Comparison of ENCODE assay signal across 1 cellular context in the genomic region with DNA sequence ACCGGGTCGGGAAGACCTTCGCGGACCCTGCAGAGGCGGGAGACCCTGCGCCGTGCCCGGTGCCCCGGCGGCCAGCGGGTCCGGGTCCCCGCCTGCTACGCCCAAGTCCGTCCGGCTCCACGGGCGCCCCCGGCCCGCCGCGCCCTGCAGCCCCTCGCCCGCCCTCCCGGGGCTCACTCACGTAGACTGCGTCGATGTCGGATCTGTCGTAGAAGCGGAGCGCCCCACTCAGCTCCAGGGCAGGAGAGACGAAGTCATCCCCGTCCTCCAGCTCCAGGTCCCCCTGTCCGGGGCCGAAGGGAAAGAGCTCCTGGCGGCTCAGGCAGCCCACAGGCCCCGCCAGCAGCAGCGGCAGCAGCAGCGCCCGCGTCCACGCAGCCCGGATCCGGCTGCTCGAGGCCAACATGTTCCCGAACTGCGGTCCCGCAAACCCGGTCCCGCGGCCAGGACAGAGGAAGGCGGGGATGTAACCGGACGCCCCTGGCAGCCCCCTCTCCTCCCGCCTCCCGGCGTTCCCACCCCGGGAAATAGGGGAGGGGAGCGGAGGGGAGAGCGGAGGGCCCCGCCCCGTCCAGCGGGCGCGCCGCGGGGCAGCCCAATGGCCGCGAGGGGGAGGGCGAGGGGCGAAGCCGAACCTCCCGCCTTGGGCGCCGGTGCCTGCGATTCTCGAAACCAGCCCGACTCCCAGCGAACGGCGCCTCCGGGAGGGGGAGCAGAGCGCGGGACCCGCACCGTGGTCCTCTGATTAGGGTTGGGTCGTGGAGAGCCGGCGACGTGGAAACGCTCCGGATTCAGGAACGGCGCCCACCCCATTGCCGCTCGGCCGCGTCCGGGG.
TF ChIP-seq lines count a peak whose summit lies in the region.

A gene with protein sequence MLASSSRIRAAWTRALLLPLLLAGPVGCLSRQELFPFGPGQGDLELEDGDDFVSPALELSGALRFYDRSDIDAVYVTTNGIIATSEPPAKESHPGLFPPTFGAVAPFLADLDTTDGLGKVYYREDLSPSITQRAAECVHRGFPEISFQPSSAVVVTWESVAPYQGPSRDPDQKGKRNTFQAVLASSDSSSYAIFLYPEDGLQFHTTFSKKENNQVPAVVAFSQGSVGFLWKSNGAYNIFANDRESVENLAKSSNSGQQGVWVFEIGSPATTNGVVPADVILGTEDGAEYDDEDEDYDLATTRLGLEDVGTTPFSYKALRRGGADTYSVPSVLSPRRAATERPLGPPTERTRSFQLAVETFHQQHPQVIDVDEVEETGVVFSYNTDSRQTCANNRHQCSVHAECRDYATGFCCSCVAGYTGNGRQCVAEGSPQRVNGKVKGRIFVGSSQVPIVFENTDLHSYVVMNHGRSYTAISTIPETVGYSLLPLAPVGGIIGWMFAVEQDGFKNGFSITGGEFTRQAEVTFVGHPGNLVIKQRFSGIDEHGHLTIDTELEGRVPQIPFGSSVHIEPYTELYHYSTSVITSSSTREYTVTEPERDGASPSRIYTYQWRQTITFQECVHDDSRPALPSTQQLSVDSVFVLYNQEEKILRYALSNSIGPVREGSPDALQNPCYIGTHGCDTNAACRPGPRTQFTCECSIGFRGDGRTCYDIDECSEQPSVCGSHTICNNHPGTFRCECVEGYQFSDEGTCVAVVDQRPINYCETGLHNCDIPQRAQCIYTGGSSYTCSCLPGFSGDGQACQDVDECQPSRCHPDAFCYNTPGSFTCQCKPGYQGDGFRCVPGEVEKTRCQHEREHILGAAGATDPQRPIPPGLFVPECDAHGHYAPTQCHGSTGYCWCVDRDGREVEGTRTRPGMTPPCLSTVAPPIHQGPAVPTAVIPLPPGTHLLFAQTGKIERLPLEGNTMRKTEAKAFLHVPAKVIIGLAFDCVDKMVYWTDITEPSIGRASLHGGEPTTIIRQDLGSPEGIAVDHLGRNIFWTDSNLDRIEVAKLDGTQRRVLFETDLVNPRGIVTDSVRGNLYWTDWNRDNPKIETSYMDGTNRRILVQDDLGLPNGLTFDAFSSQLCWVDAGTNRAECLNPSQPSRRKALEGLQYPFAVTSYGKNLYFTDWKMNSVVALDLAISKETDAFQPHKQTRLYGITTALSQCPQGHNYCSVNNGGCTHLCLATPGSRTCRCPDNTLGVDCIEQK (minus strand): TSS at position 417 of the 835 bp plus-strand sequence. CDS start 11 bp downstream, at position 406.

TF ChIP-seq in GM12878, 131 proteins besides CTCF, POLR2A, EP300 and RAD21 (continued from another document and continues in another):
- no peak for TF ChIP-seq ZBTB11 (CRISPR knock-in tag; IDR thresholded peaks at IDR 0.05)
- TF ChIP-seq CEBPZ (IDR thresholded peaks at IDR 0.05; ENCODE audit: low read depth, low read length): no peak
- TF ChIP-seq ZNF207 (IDR thresholded peaks at IDR 0.05; ENCODE audit: borderline replicate concordance): no peak
- TF ChIP-seq SUZ12 (IDR thresholded peaks at IDR 0.05; ENCODE audit: unreplicated experiment): no peak
- no peak for TF ChIP-seq IRF4 (IDR thresholded peaks at IDR 0.05; ENCODE audit: low read depth, low read length)
- TF ChIP-seq, protein P1, sequence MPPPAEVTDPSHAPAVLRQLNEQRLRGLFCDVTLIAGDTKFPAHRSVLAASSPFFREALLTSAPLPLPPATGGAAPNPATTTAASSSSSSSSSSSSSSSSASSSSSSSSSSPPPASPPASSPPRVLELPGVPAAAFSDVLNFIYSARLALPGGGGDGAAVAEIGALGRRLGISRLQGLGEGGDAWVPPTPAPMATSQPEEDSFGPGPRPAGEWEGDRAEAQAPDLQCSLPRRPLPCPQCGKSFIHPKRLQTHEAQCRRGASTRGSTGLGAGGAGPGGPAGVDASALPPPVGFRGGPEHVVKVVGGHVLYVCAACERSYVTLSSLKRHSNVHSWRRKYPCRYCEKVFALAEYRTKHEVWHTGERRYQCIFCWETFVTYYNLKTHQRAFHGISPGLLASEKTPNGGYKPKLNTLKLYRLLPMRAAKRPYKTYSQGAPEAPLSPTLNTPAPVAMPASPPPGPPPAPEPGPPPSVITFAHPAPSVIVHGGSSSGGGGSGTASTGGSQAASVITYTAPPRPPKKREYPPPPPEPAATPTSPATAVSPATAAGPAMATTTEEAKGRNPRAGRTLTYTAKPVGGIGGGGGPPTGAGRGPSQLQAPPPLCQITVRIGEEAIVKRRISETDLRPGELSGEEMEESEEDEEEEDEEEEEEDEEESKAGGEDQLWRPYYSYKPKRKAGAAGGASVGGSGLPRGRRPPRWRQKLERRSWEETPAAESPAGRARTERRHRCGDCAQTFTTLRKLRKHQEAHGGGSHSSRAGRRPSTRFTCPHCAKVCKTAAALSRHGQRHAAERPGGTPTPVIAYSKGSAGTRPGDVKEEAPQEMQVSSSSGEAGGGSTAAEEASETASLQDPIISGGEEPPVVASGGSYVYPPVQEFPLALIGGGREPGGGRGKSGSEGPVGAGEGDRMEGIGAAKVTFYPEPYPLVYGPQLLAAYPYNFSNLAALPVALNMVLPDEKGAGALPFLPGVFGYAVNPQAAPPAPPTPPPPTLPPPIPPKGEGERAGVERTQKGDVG (CRISPR knock-in tag; IDR thresholded peaks at IDR 0.05): no peak
- TF ChIP-seq ZBTB33 (IDR thresholded peaks at IDR 0.05): no peak
- TF ChIP-seq CBX5 (IDR thresholded peaks at IDR 0.05; ENCODE audit: low read depth): no peak
- no peak for TF ChIP-seq MEF2A (IDR thresholded peaks at IDR 0.05; ENCODE audit: insufficient read depth, low read depth, low read length)
- TF ChIP-seq, protein P2, sequence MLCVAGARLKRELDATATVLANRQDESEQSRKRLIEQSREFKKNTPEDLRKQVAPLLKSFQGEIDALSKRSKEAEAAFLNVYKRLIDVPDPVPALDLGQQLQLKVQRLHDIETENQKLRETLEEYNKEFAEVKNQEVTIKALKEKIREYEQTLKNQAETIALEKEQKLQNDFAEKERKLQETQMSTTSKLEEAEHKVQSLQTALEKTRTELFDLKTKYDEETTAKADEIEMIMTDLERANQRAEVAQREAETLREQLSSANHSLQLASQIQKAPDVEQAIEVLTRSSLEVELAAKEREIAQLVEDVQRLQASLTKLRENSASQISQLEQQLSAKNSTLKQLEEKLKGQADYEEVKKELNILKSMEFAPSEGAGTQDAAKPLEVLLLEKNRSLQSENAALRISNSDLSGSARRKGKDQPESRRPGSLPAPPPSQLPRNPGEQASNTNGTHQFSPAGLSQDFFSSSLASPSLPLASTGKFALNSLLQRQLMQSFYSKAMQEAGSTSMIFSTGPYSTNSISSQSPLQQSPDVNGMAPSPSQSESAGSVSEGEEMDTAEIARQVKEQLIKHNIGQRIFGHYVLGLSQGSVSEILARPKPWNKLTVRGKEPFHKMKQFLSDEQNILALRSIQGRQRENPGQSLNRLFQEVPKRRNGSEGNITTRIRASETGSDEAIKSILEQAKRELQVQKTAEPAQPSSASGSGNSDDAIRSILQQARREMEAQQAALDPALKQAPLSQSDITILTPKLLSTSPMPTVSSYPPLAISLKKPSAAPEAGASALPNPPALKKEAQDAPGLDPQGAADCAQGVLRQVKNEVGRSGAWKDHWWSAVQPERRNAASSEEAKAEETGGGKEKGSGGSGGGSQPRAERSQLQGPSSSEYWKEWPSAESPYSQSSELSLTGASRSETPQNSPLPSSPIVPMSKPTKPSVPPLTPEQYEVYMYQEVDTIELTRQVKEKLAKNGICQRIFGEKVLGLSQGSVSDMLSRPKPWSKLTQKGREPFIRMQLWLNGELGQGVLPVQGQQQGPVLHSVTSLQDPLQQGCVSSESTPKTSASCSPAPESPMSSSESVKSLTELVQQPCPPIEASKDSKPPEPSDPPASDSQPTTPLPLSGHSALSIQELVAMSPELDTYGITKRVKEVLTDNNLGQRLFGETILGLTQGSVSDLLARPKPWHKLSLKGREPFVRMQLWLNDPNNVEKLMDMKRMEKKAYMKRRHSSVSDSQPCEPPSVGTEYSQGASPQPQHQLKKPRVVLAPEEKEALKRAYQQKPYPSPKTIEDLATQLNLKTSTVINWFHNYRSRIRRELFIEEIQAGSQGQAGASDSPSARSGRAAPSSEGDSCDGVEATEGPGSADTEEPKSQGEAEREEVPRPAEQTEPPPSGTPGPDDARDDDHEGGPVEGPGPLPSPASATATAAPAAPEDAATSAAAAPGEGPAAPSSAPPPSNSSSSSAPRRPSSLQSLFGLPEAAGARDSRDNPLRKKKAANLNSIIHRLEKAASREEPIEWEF (IDR thresholded peaks at IDR 0.05; ENCODE audit: insufficient replicate concordance, low read depth, low read length): no peak
- no peak for TF ChIP-seq CEBPB (IDR thresholded peaks at IDR 0.05; ENCODE audit: borderline replicate concordance in 1 of 2, low read depth in 2 of 2, low read length in 2 of 2)
- no peak for TF ChIP-seq SREBF1 (IDR thresholded peaks at IDR 0.05; ENCODE audit: low read length)
- TF ChIP-seq ELK1 (IDR thresholded peaks at IDR 0.05; ENCODE audit: low read depth, low read length): no peak
- no peak for TF ChIP-seq SUPT20H (IDR thresholded peaks at IDR 0.05; ENCODE audit: borderline replicate concordance, control insufficient read depth, low read depth, low read length)
- no peak for TF ChIP-seq PML (IDR thresholded peaks at IDR 0.05; ENCODE audit: low read length)
- TF ChIP-seq WRNIP1 (IDR thresholded peaks at IDR 0.05; ENCODE audit: borderline replicate concordance, low read depth, low read length): no peak
